40 cellular contexts compared by ENCODE assay signal in genomic region chr11:111477898-111478297, GRCh38. TPM values are rescaled to one million over a fixed set of nuclear protein-coding genes. Genes with fewer than 3 reads are reported as not detected.
"Had no signal": no experiment of that assay in that cellular context is flagged by ENCODE, and none has a peak within 500 bp of the region (broad histone marks: within the 10 kb centered on the region; RNA-seq: fewer than 3 reads in every experiment).

No MANE protein-coding gene starts in this region.

- H3K36me3 ChIP-seq: adrenal gland, brain microvascular endothelial cell, breast epithelium had no signal

- H3K4me3 Mint-ChIP-seq: activated B cell treated with CpG ODN at 0.5 μM for 24 hours; activated CD4-positive, alpha-beta memory T cell treated with anti-CD3 and anti-CD28 coated beads for 36 hours; activated CD4-positive, alpha-beta T cell treated with anti-CD3 and anti-CD28 coated beads, Interleukin-2, amount 10 ng/mL, durations not matched to agents 24 days and 14 days; activated CD8-positive, alpha-beta T cell treated with anti-CD3 and anti-CD28 coated beads for 36 hours; activated naive CD4-positive, alpha-beta T cell treated with anti-CD3 and anti-CD28 coated beads for 36 hours; activated naive CD8-positive, alpha-beta T cell treated with anti-CD3 and anti-CD28 coated beads for 36 hours; activated T-cell treated with anti-CD3 and anti-CD28 coated beads, Interleukin-2, amount 50 U/mL, for 4 hours; activated T-cell treated with anti-CD3 and anti-CD28 coated beads, Interleukin-2, amount 50 U/mL, for 72 hours; activated T-helper 1 cell treated with anti-CD3 and anti-CD28 coated beads, Interleukin-12 subunit alpha, Interleukin-12 subunit beta, Interleukin-2, Interleukin-4 antibody, amounts not matched to agents 30 ng/mL and 10 ng/mL and 1 ng/mL, durations not matched to agents 14 hours and 24 hours and 36 hours; activated T-helper 17 cell treated with anti-CD3 and anti-CD28 coated beads, Interleukin-2, amount 50 U/mL, for 72 hours; T-cell; T-helper 2 cell treated with Interferon-gamma antibody and Interleukin-4, amounts not matched to agents 5 μg/mL and 100 μg/mL, for 36 hours had no signal

- H3K27me3 ChIP-seq: adrenal gland, body of pancreas, brain microvascular endothelial cell, breast epithelium had no signal

- H3K27ac ChIP-seq: adrenal gland, body of pancreas, brain microvascular endothelial cell, breast epithelium, VCaP had no signal

- H3K36me3 Mint-ChIP-seq: activated CD4-positive, alpha-beta memory T cell treated with anti-CD3 and anti-CD28 coated beads for 36 hours; T-cell had no signal

- H3K9me3 ChIP-seq: adrenal gland, body of pancreas had no signal

- H3K27ac Mint-ChIP-seq: activated B cell treated with CpG ODN at 0.5 μM for 24 hours; activated CD4-positive, alpha-beta memory T cell treated with anti-CD3 and anti-CD28 coated beads for 36 hours; activated CD4-positive, alpha-beta T cell treated with anti-CD3 and anti-CD28 coated beads, Interleukin-2, amount 10 ng/mL, durations not matched to agents 24 days and 14 days; activated CD8-positive, alpha-beta T cell treated with anti-CD3 and anti-CD28 coated beads for 36 hours; activated naive CD4-positive, alpha-beta T cell treated with anti-CD3 and anti-CD28 coated beads for 36 hours; activated naive CD4-positive, alpha-beta T cell treated with anti-CD3 and anti-CD28 coated beads, Interleukin-2, amount 50 U/mL, for 72 hours; activated naive CD8-positive, alpha-beta T cell treated with anti-CD3 and anti-CD28 coated beads for 36 hours; activated T-cell treated with anti-CD3 and anti-CD28 coated beads, Interleukin-2, amount 50 U/mL, for 72 hours; activated T-helper 1 cell treated with anti-CD3 and anti-CD28 coated beads, Interleukin-12 subunit alpha, Interleukin-12 subunit beta, Interleukin-2, Interleukin-4 antibody, amounts not matched to agents 30 ng/mL and 10 ng/mL and 1 ng/mL, durations not matched to agents 14 hours and 24 hours and 36 hours; activated T-helper 17 cell treated with anti-CD3 and anti-CD28 coated beads, Interleukin-2, amount 50 U/mL, for 72 hours; T-cell; T-helper 2 cell treated with Interferon-gamma antibody and Interleukin-4, amounts not matched to agents 5 μg/mL and 100 μg/mL, for 36 hours had no signal

- FAIRE-seq: astrocyte, TTC549 had no signal

- H3K4me1 ChIP-seq: adrenal gland, body of pancreas, breast epithelium had no signal

- H3K4me3 ChIP-seq: adrenal gland, body of pancreas, breast epithelium had no signal

- DNase-seq: activated B cell treated with CpG ODN at 0.5 μM for 24 hours; activated CD4-positive, alpha-beta memory T cell treated with anti-CD3 and anti-CD28 coated beads for 36 hours; activated CD4-positive, alpha-beta T cell treated with anti-CD3 and anti-CD28 coated beads for 4 hours; activated CD4-positive, alpha-beta T cell treated with anti-CD3 and anti-CD28 coated beads, Interleukin-2, amount 10 ng/mL, durations not matched to agents 24 days and 14 days; activated CD4-positive, alpha-beta T cell treated with anti-CD3 and anti-CD28 coated beads, Interleukin-2, amount 50 U/mL, for 1 hour; activated CD4-positive, alpha-beta T cell treated with anti-CD3 and anti-CD28 coated beads, Interleukin-2, amount 50 U/mL, for 4 hours; activated CD4-positive, CD25-positive, alpha-beta regulatory T cell treated with anti-CD3 and anti-CD28 coated beads, Interleukin-2, amount 50 U/mL, for 72 hours; activated CD8-positive, alpha-beta memory T cell treated with anti-CD3 and anti-CD28 coated beads, Interleukin-2, amount 50 U/mL, for 4 hours; activated CD8-positive, alpha-beta T cell treated with anti-CD3 and anti-CD28 coated beads for 36 hours; activated effector memory CD4-positive, alpha-beta T cell treated with anti-CD3 and anti-CD28 coated beads, Interleukin-2, amount 50 U/mL, for 16 hours; activated gamma-delta T cell treated with Interleukin-2 at 50 U/mL for 16 hours; activated naive CD4-positive, alpha-beta T cell; activated naive CD4-positive, alpha-beta T cell treated with anti-CD3 and anti-CD28 coated beads for 36 hours; activated naive CD4-positive, alpha-beta T cell treated with anti-CD3 and anti-CD28 coated beads, Interleukin-2, amount 50 U/mL, for 16 hours; activated naive CD8-positive, alpha-beta T cell treated with anti-CD3 and anti-CD28 coated beads for 36 hours; activated T-cell treated with anti-CD3 and anti-CD28 coated beads for 4 hours; activated T-cell treated with anti-CD3 and anti-CD28 coated beads, Interleukin-2, amount 50 U/mL, for 1 hour; activated T-cell treated with anti-CD3 and anti-CD28 coated beads, Interleukin-2, amount 50 U/mL, for 4 hours; activated T-cell treated with anti-CD3 and anti-CD28 coated beads, Interleukin-2, amount 50 U/mL, for 72 hours; adrenal gland; amniotic stem cell; aorta; body of pancreas; brain microvascular endothelial cell; central memory CD4-positive, alpha-beta T cell; T-cell; T-helper 2 cell; T-helper 9 cell had no signal

- ATAC-seq: activated CD8-positive, alpha-beta T cell treated with anti-CD3 and anti-CD28 coated beads for 36 hours; activated naive CD4-positive, alpha-beta T cell treated with anti-CD3 and anti-CD28 coated beads, Interleukin-2, amount 50 U/mL, for 72 hours; activated T-cell treated with anti-CD3 and anti-CD28 coated beads, Interleukin-2, amount 50 U/mL, for 4 hours; activated T-cell treated with anti-CD3 and anti-CD28 coated beads, Interleukin-2, amount 50 U/mL, for 72 hours; activated T-helper 17 cell treated with anti-CD3 and anti-CD28 coated beads, Interleukin-2, amount 50 U/mL, for 72 hours; body of pancreas; T-cell had no signal

- H3K4me1 Mint-ChIP-seq: activated B cell treated with CpG ODN at 0.5 μM for 24 hours; activated naive CD8-positive, alpha-beta T cell treated with anti-CD3 and anti-CD28 coated beads for 36 hours; activated T-helper 17 cell treated with anti-CD3 and anti-CD28 coated beads, Interleukin-2, amount 50 U/mL, for 72 hours; T-cell had no signal

RNA-seq across cellular contexts. Expression of gene BTG4, which starts 34.3 kb away (rescaled TPM):
- total RNA-seq: activated B cell treated with CpG ODN at 0.5 μM for 24 hours; activated CD4-positive, alpha-beta memory T cell treated with anti-CD3 and anti-CD28 coated beads for 36 hours; activated CD4-positive, alpha-beta T cell treated with anti-CD3 and anti-CD28 coated beads, Interleukin-2, amount 10 ng/mL, durations not matched to agents 24 days and 14 days; activated CD8-positive, alpha-beta memory T cell treated with anti-CD3 and anti-CD28 coated beads for 36 hours; activated naive CD4-positive, alpha-beta T cell treated with anti-CD3 and anti-CD28 coated beads for 36 hours; activated T-helper 1 cell treated with anti-CD3 and anti-CD28 coated beads, Interleukin-12 subunit alpha, Interleukin-12 subunit beta, Interleukin-2, Interleukin-4 antibody, amounts not matched to agents 30 ng/mL and 10 ng/mL and 1 ng/mL, durations not matched to agents 14 hours and 24 hours and 36 hours; activated T-helper 17 cell treated with anti-CD3 and anti-CD28 coated beads, Interleukin-2, amount 50 U/mL, for 72 hours; adrenal gland; aorta; body of pancreas; breast epithelium; cardiac septum; cerebellum; T-cell; T-helper 1 cell treated with Interleukin-12 subunit alpha and Interleukin-12 subunit beta and Interleukin-4 antibody, amounts not matched to agents 30 ng/mL and 1 ng/mL, for 36 hours had no signal
- polyA plus RNA-seq: adrenal gland, aorta had no signal

RNA-seq across cellular contexts. Expression of gene HOATZ, which starts 36.7 kb away (rescaled TPM):
- total RNA-seq: activated B cell treated with CpG ODN at 0.5 μM for 24 hours; activated CD4-positive, alpha-beta memory T cell treated with anti-CD3 and anti-CD28 coated beads for 36 hours; activated CD4-positive, alpha-beta T cell treated with anti-CD3 and anti-CD28 coated beads, Interleukin-2, amount 10 ng/mL, durations not matched to agents 24 days and 14 days; activated CD8-positive, alpha-beta memory T cell treated with anti-CD3 and anti-CD28 coated beads for 36 hours; activated CD8-positive, alpha-beta T cell treated with anti-CD3 and anti-CD28 coated beads for 36 hours; activated naive CD4-positive, alpha-beta T cell treated with anti-CD3 and anti-CD28 coated beads for 36 hours; activated naive CD4-positive, alpha-beta T cell treated with anti-CD3 and anti-CD28 coated beads, Interleukin-2, amount 50 U/mL, for 72 hours; activated naive CD8-positive, alpha-beta T cell treated with anti-CD3 and anti-CD28 coated beads for 36 hours; activated T-cell treated with anti-CD3 and anti-CD28 coated beads, Interleukin-2, amount 50 U/mL, for 4 hours; activated T-cell treated with anti-CD3 and anti-CD28 coated beads, Interleukin-2, amount 50 U/mL, for 72 hours; activated T-helper 1 cell treated with anti-CD3 and anti-CD28 coated beads, Interleukin-12 subunit alpha, Interleukin-12 subunit beta, Interleukin-2, Interleukin-4 antibody, amounts not matched to agents 30 ng/mL and 10 ng/mL and 1 ng/mL, durations not matched to agents 14 hours and 24 hours and 36 hours; activated T-helper 17 cell treated with anti-CD3 and anti-CD28 coated beads, Interleukin-2, amount 50 U/mL, for 72 hours; adrenal gland; aorta; body of pancreas; breast epithelium; cardiac septum; cerebellum; T-cell; T-helper 1 cell treated with Interleukin-12 subunit alpha and Interleukin-12 subunit beta and Interleukin-4 antibody, amounts not matched to agents 30 ng/mL and 1 ng/mL, for 36 hours had no signal
- polyA plus RNA-seq: adrenal gland, aorta had no signal
